ENCODE assay signal across 1 cellular context in the genomic region with DNA sequence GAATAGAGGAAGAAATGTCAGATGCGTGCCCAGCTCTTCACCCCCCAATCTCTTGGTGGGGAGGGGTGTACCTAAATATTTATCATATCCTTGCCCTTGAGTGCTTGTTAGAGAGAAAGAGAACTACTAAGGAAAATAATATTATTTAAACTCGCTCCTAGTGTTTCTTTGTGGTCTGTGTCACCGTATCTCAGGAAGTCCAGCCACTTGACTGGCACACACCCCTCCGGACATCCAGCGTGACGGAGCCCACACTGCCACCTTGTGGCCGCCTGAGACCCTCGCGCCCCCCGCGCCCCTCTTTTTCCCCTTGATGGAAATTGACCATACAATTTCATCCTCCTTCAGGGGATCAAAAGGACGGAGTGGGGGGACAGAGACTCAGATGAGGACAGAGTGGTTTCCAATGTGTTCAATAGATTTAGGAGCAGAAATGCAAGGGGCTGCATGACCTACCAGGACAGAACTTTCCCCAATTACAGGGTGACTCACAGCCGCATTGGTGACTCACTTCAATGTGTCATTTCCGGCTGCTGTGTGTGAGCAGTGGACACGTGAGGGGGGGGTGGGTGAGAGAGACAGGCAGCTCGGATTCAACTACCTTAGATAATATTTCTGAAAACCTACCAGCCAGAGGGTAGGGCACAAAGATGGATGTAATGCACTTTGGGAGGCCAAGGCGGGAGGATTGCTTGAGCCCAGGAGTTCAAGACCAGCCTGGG.
A peak's percentile ranks its signal among the peaks of the same experiment; 100 is the strongest.
TF ChIP-seq lines count a peak whose summit lies in the region.

No MANE protein-coding gene starts in this region.

TF ChIP-seq in IMR-90, 13 proteins besides CTCF, POLR2A, EP300 and RAD21:
- TF ChIP-seq MAFK (IDR thresholded peaks at IDR 0.05; ENCODE audit: low read depth, low read length) (no peak), NFE2L2 (IDR thresholded peaks at IDR 0.05; ENCODE audit: low read depth, low read length) (no peak), MXI1 (IDR thresholded peaks at IDR 0.05; ENCODE audit: borderline replicate concordance, low read depth, low read length) (no peak), FOS (IDR thresholded peaks at IDR 0.05; ENCODE audit: low read depth, low read length) (peak; percentile 100), BHLHE40 (IDR thresholded peaks at IDR 0.05; ENCODE audit: low read depth, low read length) (peak; percentile 99), SMC3 (IDR thresholded peaks at IDR 0.05; ENCODE audit: low read depth, low read length) (peak; percentile 26; the same call in 1 of the 2 replicates), CHD1 (IDR thresholded peaks at IDR 0.05; ENCODE audit: low read depth, low read length) (peak; percentile 12; the same call in 1 of the 2 replicates), RCOR1 (IDR thresholded peaks at IDR 0.05; ENCODE audit: insufficient replicate concordance, low read length) (no peak), CEBPB (IDR thresholded peaks at IDR 0.05; ENCODE audit: low read depth, low read length) (no peak), USF2 (IDR thresholded peaks at IDR 0.05; ENCODE audit: low read depth, low read length) (peak; percentile 95), RFX5 (IDR thresholded peaks at IDR 0.05; ENCODE audit: low read depth, low read length) (no peak), MAZ (IDR thresholded peaks at IDR 0.05; ENCODE audit: borderline replicate concordance, low read depth, low read length) (peak; percentile 74; the same call in 1 of the 2 replicates)
- TF ChIP-seq, protein P1, sequence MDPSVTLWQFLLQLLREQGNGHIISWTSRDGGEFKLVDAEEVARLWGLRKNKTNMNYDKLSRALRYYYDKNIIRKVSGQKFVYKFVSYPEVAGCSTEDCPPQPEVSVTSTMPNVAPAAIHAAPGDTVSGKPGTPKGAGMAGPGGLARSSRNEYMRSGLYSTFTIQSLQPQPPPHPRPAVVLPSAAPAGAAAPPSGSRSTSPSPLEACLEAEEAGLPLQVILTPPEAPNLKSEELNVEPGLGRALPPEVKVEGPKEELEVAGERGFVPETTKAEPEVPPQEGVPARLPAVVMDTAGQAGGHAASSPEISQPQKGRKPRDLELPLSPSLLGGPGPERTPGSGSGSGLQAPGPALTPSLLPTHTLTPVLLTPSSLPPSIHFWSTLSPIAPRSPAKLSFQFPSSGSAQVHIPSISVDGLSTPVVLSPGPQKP (IDR thresholded peaks at IDR 0.05; ENCODE audit: borderline replicate concordance, low read depth, low read length): peak; percentile 18; the same call in 1 of the 2 replicates
